ENCODE assay signal across 1 cellular context in genomic region chr1:220330265-220330664, GRCh38.
TF ChIP-seq lines count a peak whose summit lies in the region.

No MANE protein-coding gene starts in this region.

TF ChIP-seq in GM12878, 131 proteins besides CTCF, POLR2A, EP300 and RAD21 (continued from another document):
- TF ChIP-seq EED (IDR thresholded peaks at IDR 0.05; ENCODE audit: low read depth) (no peak), POU2F2 (IDR thresholded peaks at IDR 0.05; ENCODE audit: borderline replicate concordance, low read depth, low read length) (no peak), ZBTB11 (CRISPR knock-in tag; IDR thresholded peaks at IDR 0.05) (no peak), PBX3 (IDR thresholded peaks at IDR 0.05; ENCODE audit: insufficient replicate concordance, low read depth, low read length) (no peak)
TF ChIP-seq in GM12878: peak in this region for 0.
